Comparison of ENCODE assay signal across 9 cellular contexts in the genomic region with DNA sequence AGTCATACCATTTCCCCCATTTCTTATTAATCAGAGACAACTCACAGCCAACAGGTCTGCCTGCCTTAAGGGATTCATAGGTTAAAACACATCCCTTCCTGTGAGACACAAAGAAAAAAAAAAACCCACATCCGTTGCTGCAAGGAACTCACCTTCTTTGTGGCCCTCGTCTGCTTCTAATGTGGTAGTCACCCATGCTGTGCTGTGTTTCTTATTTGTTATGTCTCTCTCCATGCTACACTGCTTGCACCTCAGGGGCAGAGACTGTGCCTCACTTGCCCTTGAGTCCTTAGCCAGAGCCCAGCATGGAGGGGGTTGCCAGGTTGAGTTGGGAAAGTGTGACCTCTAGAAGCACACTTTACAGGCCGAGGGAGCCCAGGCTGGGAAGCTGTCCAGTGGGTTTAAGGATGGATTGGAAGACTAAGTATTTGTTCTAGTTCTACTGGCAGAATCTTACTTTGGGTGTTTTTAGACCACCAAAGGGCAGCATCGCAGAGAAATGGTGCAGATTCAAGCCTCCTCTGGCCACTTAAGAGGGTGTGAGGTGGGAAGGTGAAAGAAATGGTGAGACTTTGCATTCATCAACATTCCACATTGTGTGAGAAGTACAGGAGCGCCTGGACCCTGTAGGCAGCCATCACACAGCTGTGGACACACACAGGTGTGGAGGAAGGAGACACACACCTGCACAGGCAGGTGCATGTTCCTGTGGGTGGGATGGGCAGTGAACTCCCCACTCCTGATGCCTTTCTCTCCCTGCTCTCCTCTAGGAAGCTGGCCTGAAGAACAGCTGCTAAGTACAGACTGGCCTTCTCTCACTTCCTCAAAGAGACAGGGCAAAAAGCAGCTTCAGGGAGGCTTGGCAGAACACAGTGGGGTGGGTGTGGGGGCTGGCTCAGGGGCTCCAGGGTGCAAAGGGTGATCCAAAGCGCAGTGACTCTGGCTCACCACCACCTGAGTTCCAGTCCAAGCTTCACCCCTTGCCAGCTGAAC. TPM values are rescaled to one million over a fixed set of nuclear protein-coding genes. Genes with fewer than 3 reads are reported as not detected.
A peak's percentile ranks its signal among the peaks of the same experiment; 100 is the strongest.
DNase-seq lines count a peak whose midpoint lies in the region; ATAC-seq and TF ChIP-seq lines count a peak whose summit lies in the region.
"Had no signal": no experiment of that assay in that cellular context is flagged by ENCODE, and none has a peak within 500 bp of the region (broad histone marks: within the 10 kb centered on the region; RNA-seq: fewer than 3 reads in every experiment).

No MANE protein-coding gene starts in this region.

- H3K4me3 Mint-ChIP-seq in MCF 10A (ENCODE audit: unreplicated experiment): no peak overlapping the region
- no peak overlapping the region for H3K4me3 Mint-ChIP-seq in activated naive CD4-positive, alpha-beta T cell treated with anti-CD3 and anti-CD28 coated beads for 36 hours
- H3K4me3 Mint-ChIP-seq in stimulated activated naive CD8-positive, alpha-beta T cell treated with anti-CD3 and anti-CD28 coated beads, Interleukin-15, amount 100 ng/mL, for 72 hours: peak overlapping the region; percentile 67 to 73

- H3K36me3 ChIP-seq in mammary epithelial cell (ENCODE audit: insufficient read depth, low read length): peaks cover 2% of the 10 kb centered on the region

- POLR2A ChIA-PET in MCF 10A (lab: Yijun Ruan, JAX): interaction anchor here (1.1 kb wide), 1 partner anchor 13 kb away, joined by 3 read pairs; no protein-coding TSS in a partner anchor

- H3K9me3 ChIP-seq in mammary epithelial cell (replicated peaks; ENCODE audit: insufficient read depth, low read length): no peaks in the 10 kb centered on the region

- dilution Hi-C loops in mammary epithelial cell (cut with HindIII; ENCODE audit: low sequenced_read_pairs): no loop called here

- no peak overlapping the region for H3K27ac ChIP-seq in mammary epithelial cell (ENCODE audit: insufficient read depth, low read depth, low read length)
- H3K27ac ChIP-seq: C4-2B had no signal

- H3K4me1 ChIP-seq in mammary epithelial cell (ENCODE audit: insufficient read depth, low read length): no peaks in the 10 kb centered on the region

- TF ChIP-seq CTCF in mammary epithelial cell (conservative IDR thresholded peaks at IDR 0.05 in 1 of 2, IDR thresholded peaks at IDR 0.05 in 1 of 2; ENCODE audit: extremely low read depth in 1 of 2, insufficient read depth in 1 of 2, low read depth in 1 of 2, low read length in 2 of 2) (no peak), MCF 10A (IDR thresholded peaks at IDR 0.05; ENCODE audit: unreplicated experiment) (no peak)

- H3K9ac ChIP-seq in mammary epithelial cell (ENCODE audit: insufficient read depth, low read length): no peak overlapping the region

- no TSS peak for BruUV-seq in mammary epithelial cell (replicated peaks; lab: Mats Ljungman, UMichigan)
- no TSS peak for BruUV-seq in MCF 10A (replicated peaks; lab: Mats Ljungman, UMichigan)

- H3K4me3 ChIP-seq in mammary epithelial cell (replicated peaks in 1 of 3; ENCODE audit: insufficient read depth in 1 of 3, low read depth in 2 of 3, low read length in 3 of 3): no peak overlapping the region

- H3K79me2 ChIP-seq in mammary epithelial cell (ENCODE audit: insufficient read depth, low read length): no peaks in the 10 kb centered on the region

- CTCF ChIA-PET in mammary epithelial cell (lab: Charles Lee; ENCODE audit: low non-redundant PET) (no interaction called here), MCF 10A (lab: Yijun Ruan, JAX) (interaction anchor here (0.7 to 0.9 kb wide), 3 partner anchors 26 to 321 kb away, joined by 3 to 5 read pairs (median 5); no protein-coding TSS in a partner anchor)
- CTCF ChIA-PET in activated naive CD4-positive, alpha-beta T cell treated with anti-CD3 and anti-CD28 coated beads for 36 hours (lab: Charles Lee): interaction anchor here (0.6 to 5.1 kb wide), 9 partner anchors 14 to 113 kb away, joined by 3 to 39 read pairs (median 4); a partner anchor contains a TSS

- no peak overlapping the region for H3K27ac Mint-ChIP-seq in MCF 10A (ENCODE audit: low read depth, unreplicated experiment)
- H3K27ac Mint-ChIP-seq in activated naive CD4-positive, alpha-beta T cell treated with anti-CD3 and anti-CD28 coated beads for 36 hours: peak overlapping the region; percentile 89
- H3K27ac Mint-ChIP-seq in stimulated activated naive CD8-positive, alpha-beta T cell treated with anti-CD3 and anti-CD28 coated beads, Interleukin-15, amount 100 ng/mL, for 72 hours: peak overlapping the region in 1 of 2 donors; percentile 87

- intact Hi-C loops in mammary epithelial cell (cut with micrococcal nuclease) (no loop called here), MCF 10A (cut with micrococcal nuclease) (no loop called here)
- intact Hi-C loops in activated naive CD4-positive, alpha-beta T cell treated with anti-CD3 and anti-CD28 coated beads for 36 hours (cut with micrococcal nuclease): loop anchor here (1.0 to 5.0 kb wide), 8 partner anchors 7 to 1836 kb away; a partner anchor contains a TSS

- no peak overlapping the region for H2AFZ ChIP-seq in mammary epithelial cell (ENCODE audit: low read depth, low read length)

- no peak overlapping the region for H3K4me2 ChIP-seq in mammary epithelial cell (ENCODE audit: insufficient read depth, low read depth, low read length)

- no peaks in the 10 kb centered on the region for H4K20me1 ChIP-seq in mammary epithelial cell (ENCODE audit: insufficient read depth, low read length)

- H3K9me3 Mint-ChIP-seq in MCF 10A (ENCODE audit: unreplicated experiment): no peaks in the 10 kb centered on the region
- H3K9me3 Mint-ChIP-seq in activated naive CD4-positive, alpha-beta T cell treated with anti-CD3 and anti-CD28 coated beads for 36 hours: no peaks in the 10 kb centered on the region
- H3K9me3 Mint-ChIP-seq in stimulated activated naive CD8-positive, alpha-beta T cell treated with anti-CD3 and anti-CD28 coated beads, Interleukin-15, amount 100 ng/mL, for 72 hours: no peaks in the 10 kb centered on the region

- no peaks in the 10 kb centered on the region for H3K27me3 Mint-ChIP-seq in MCF 10A (ENCODE audit: insufficient read depth, unreplicated experiment)
- no peaks in the 10 kb centered on the region for H3K27me3 Mint-ChIP-seq in activated naive CD4-positive, alpha-beta T cell treated with anti-CD3 and anti-CD28 coated beads for 36 hours (ENCODE audit: low read depth)
- H3K27me3 Mint-ChIP-seq in stimulated activated naive CD8-positive, alpha-beta T cell treated with anti-CD3 and anti-CD28 coated beads, Interleukin-15, amount 100 ng/mL, for 72 hours: peaks cover 3% of the 10 kb centered on the region

- H3K27me3 ChIP-seq in mammary epithelial cell (ENCODE audit: insufficient read depth, low read length): no peaks in the 10 kb centered on the region

- DNase-seq in mammary epithelial cell (peak; percentile 55), MCF 10A (ENCODE audit: unreplicated experiment) (no peak), LoVo (ENCODE audit: low spot score) (no peak), NCI-H774 (lab: John Stamatoyannopoulos, UW) (no peak), SW480 (ENCODE audit: low spot score) (no peak)
- DNase-seq in activated naive CD4-positive, alpha-beta T cell treated with anti-CD3 and anti-CD28 coated beads for 36 hours: peak; percentile 78
- DNase-seq in stimulated activated naive CD8-positive, alpha-beta T cell treated with anti-CD3 and anti-CD28 coated beads, Interleukin-15, amount 100 ng/mL, for 72 hours: peak; percentile 45 to 72

- in situ Hi-C loops in mammary epithelial cell (cut with MboI; ENCODE audit: low sequenced_read_pairs in 2 of 2): no loop called here

- ATAC-seq in HG03520 (IDR thresholded peaks at IDR 0.05; ENCODE audit: unreplicated experiment): peak; percentile 74
- peak; percentile 91 for ATAC-seq in stimulated activated naive CD8-positive, alpha-beta T cell treated with anti-CD3 and anti-CD28 coated beads, Interleukin-15, amount 100 ng/mL, for 72 hours

- no peaks in the 10 kb centered on the region for H3K4me1 Mint-ChIP-seq in MCF 10A (ENCODE audit: insufficient read depth, unreplicated experiment)
- peaks cover 62% of the 10 kb centered on the region for H3K4me1 Mint-ChIP-seq in activated naive CD4-positive, alpha-beta T cell treated with anti-CD3 and anti-CD28 coated beads for 36 hours (ENCODE audit: low read depth)
- peaks cover 54% of the 10 kb centered on the region for H3K4me1 Mint-ChIP-seq in stimulated activated naive CD8-positive, alpha-beta T cell treated with anti-CD3 and anti-CD28 coated beads, Interleukin-15, amount 100 ng/mL, for 72 hours

- 91% methylated on average over 6 of the region's 6 CpGs for WGBS in mammary epithelial cell (ENCODE audit: low coverage, missing lambda C conversion rate)

- H3K36me3 Mint-ChIP-seq in MCF 10A (ENCODE audit: insufficient read depth, unreplicated experiment): peaks cover 42% of the 10 kb centered on the region
- H3K36me3 Mint-ChIP-seq in activated naive CD4-positive, alpha-beta T cell treated with anti-CD3 and anti-CD28 coated beads for 36 hours (ENCODE audit: low read depth): peaks cover 44% of the 10 kb centered on the region

RNA-seq across cellular contexts. Expression of a gene that starts 48.8 kb away (rescaled TPM):
- 10 to 100 TPM; 74.2 to 74.5 TPM for total RNA-seq in mammary epithelial cell
- 61.6 TPM for polyA plus RNA-seq in mammary epithelial cell
- polyA minus RNA-seq in mammary epithelial cell: 90.5 TPM
- total RNA-seq in MCF 10A (2022): 37.9 and 42.0 TPM in 2 replicates
- total RNA-seq in activated naive CD4-positive, alpha-beta T cell treated with anti-CD3 and anti-CD28 coated beads for 36 hours: 10 to 100 TPM; 32.0 to 36.3 TPM

RNA-seq across cellular contexts. Expression of a gene that starts 48.8 kb away (rescaled TPM):
- total RNA-seq in mammary epithelial cell (10 to 100 TPM; 10.3 to 10.7 TPM), MCF 10A (2022) (5.5 and 8.6 TPM in 2 replicates)
- 4.4 TPM for polyA plus RNA-seq in mammary epithelial cell
- polyA minus RNA-seq in mammary epithelial cell: 21.8 TPM
- total RNA-seq in activated naive CD4-positive, alpha-beta T cell treated with anti-CD3 and anti-CD28 coated beads for 36 hours: 1 to 10 TPM; 3.2 to 3.3 TPM

Comparison
In these comparisons a context has a peak if more than half of its experiments do, and no peak if none do; other contexts are left out.
1. DNase-seq: peak in mammary epithelial cell (single experiment), activated naive CD4-positive, alpha-beta T cell treated with anti-CD3 and anti-CD28 coated beads for 36 hours (single experiment) and stimulated activated naive CD8-positive, alpha-beta T cell treated with anti-CD3 and anti-CD28 coated beads, Interleukin-15, amount 100 ng/mL, for 72 hours (2 of 2); none in MCF 10A (single experiment), LoVo (single experiment), NCI-H774 (single experiment) and SW480 (single experiment).
2. H3K4me3 Mint-ChIP-seq: peak in stimulated activated naive CD8-positive, alpha-beta T cell treated with anti-CD3 and anti-CD28 coated beads, Interleukin-15, amount 100 ng/mL, for 72 hours (2 of 2); none in MCF 10A (single experiment) and activated naive CD4-positive, alpha-beta T cell treated with anti-CD3 and anti-CD28 coated beads for 36 hours (single experiment).